14 cellular contexts compared by ENCODE assay signal in the genomic region with DNA sequence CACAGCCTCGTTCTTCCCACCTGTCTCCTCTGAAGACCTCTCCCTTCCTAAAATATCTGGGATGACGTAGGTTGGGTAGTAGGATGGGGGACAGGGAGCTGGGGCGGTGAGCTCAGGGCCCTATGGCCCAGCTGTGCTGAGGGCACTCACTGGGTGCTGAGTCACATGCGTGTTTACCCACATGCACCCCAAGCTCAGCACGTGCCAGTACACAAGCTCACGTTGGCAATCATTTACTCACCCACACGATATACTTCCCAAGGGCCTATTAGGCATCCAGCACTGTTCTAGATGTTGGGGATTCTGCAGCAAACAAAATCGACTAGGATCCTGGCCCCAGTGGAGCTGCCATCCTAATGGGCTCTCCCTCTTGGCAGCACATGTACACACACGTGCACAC. TPM values are rescaled to one million over a fixed set of nuclear protein-coding genes. Genes with fewer than 3 reads are reported as not detected.
DNase-seq lines count a peak whose midpoint lies in the region; ATAC-seq and TF ChIP-seq lines count a peak whose summit lies in the region.
"Had no signal": no experiment of that assay in that cellular context is flagged by ENCODE, and none has a peak within 500 bp of the region (broad histone marks: within the 10 kb centered on the region; RNA-seq: fewer than 3 reads in every experiment).

No MANE protein-coding gene starts in this region.

- DNase-seq in left ventricle myocardium inferior: no peak
- no peak for DNase-seq in Right ventricle myocardium inferior (ENCODE audit: missing footprints)
- no peak for DNase-seq in activated T-helper 1 cell treated with anti-CD3 and anti-CD28 coated beads, Interleukin-12 subunit alpha, Interleukin-12 subunit beta, Interleukin-2, Interleukin-4 antibody, amounts not matched to agents 30 ng/mL and 10 ng/mL and 1 ng/mL, durations not matched to agents 14 hours and 24 hours and 36 hours (ENCODE audit: low spot score)
- peak; percentile 76 for DNase-seq in kidney tubule cell (ENCODE audit: low spot score)
- DNase-seq in tibial nerve (ENCODE audit: low spot score in 2 of 2): no peak
- no peak for DNase-seq in NCI-H526 treated with DMSO at 0.1 percent for 48 hours (lab: John Stamatoyannopoulos, UW)
- DNase-seq in OCI-M1 (lab: John Stamatoyannopoulos, UW): no peak
- DNase-seq: dermis blood vessel endothelial cell, MM.1S, mucosa of descending colon, NCI-H226, uterus had no signal

- TF ChIP-seq EP300 in tibial nerve (IDR thresholded peaks at IDR 0.05): no peak

- H3K4me1 ChIP-seq in left ventricle myocardium inferior (peaks cover 61% of the 10 kb centered on the region), tibial nerve (peaks cover 0 to 87% (median 42%) of the 10 kb centered on the region in 4 donors)

- H3K9me3 ChIP-seq in left ventricle myocardium inferior (replicated peaks) (no peaks in the 10 kb centered on the region), tibial nerve (no peaks in the 10 kb centered on the region)
- H3K9me3 ChIP-seq: heart left ventricle, mucosa of descending colon, uterus had no signal

- H3K36me3 Mint-ChIP-seq in activated T-helper 1 cell treated with anti-CD3 and anti-CD28 coated beads, Interleukin-12 subunit alpha, Interleukin-12 subunit beta, Interleukin-2, Interleukin-4 antibody, amounts not matched to agents 30 ng/mL and 10 ng/mL and 1 ng/mL, durations not matched to agents 14 hours and 24 hours and 36 hours (ENCODE audit: low read depth): peaks cover 17% of the 10 kb centered on the region

- intact Hi-C loops in left ventricle myocardium inferior (cut with micrococcal nuclease): loop anchor here (10.0 kb wide), 1 partner anchor 461 kb away; no protein-coding TSS in a partner anchor
- intact Hi-C loops in Right ventricle myocardium inferior (cut with DNase I): loop anchor here (5.0 to 10.0 kb wide), 2 partner anchors 454 to 521 kb away; no protein-coding TSS in a partner anchor
- intact Hi-C loops in activated T-helper 1 cell treated with anti-CD3 and anti-CD28 coated beads, Interleukin-12 subunit alpha, Interleukin-12 subunit beta, Interleukin-2, Interleukin-4 antibody, amounts not matched to agents 30 ng/mL and 10 ng/mL and 1 ng/mL, durations not matched to agents 14 hours and 24 hours and 36 hours (cut with micrococcal nuclease): loop anchor here (2.0 to 10.0 kb wide), 3 partner anchors 461 to 653 kb away; a partner anchor contains a TSS

- WGBS in tibial nerve, 2 donors: 63 to 65% methylated on average over 9 of the region's 9 CpGs

- H3K4me3 ChIP-seq in left ventricle myocardium inferior: no peak overlapping the region
- no peak overlapping the region for H3K4me3 ChIP-seq in tibial nerve
- H3K4me3 ChIP-seq: mucosa of descending colon, uterus had no signal

- TF ChIP-seq CTCF in left ventricle myocardium inferior (IDR thresholded peaks at IDR 0.05; ENCODE audit: borderline replicate concordance) (no peak), tibial nerve (IDR thresholded peaks at IDR 0.05) (no peak)

- no peak for TF ChIP-seq POLR2A in tibial nerve (IDR thresholded peaks at IDR 0.05)

- H3K27me3 ChIP-seq in left ventricle myocardium inferior (ENCODE audit: low read depth): no peaks in the 10 kb centered on the region
- no peaks in the 10 kb centered on the region for H3K27me3 ChIP-seq in tibial nerve
- H3K27me3 ChIP-seq: heart left ventricle, uterus had no signal

- H3K27ac Mint-ChIP-seq in activated T-helper 1 cell treated with anti-CD3 and anti-CD28 coated beads, Interleukin-12 subunit alpha, Interleukin-12 subunit beta, Interleukin-2, Interleukin-4 antibody, amounts not matched to agents 30 ng/mL and 10 ng/mL and 1 ng/mL, durations not matched to agents 14 hours and 24 hours and 36 hours: peak overlapping the region; percentile 71

- no peaks in the 10 kb centered on the region for H3K36me3 ChIP-seq in left ventricle myocardium inferior
- H3K36me3 ChIP-seq in tibial nerve: peaks cover 0 to 20% (median 0%) of the 10 kb centered on the region in 3 donors
- H3K36me3 ChIP-seq: uterus had no signal

- H3K4me3 Mint-ChIP-seq in activated T-helper 1 cell treated with anti-CD3 and anti-CD28 coated beads, Interleukin-12 subunit alpha, Interleukin-12 subunit beta, Interleukin-2, Interleukin-4 antibody, amounts not matched to agents 30 ng/mL and 10 ng/mL and 1 ng/mL, durations not matched to agents 14 hours and 24 hours and 36 hours: peak overlapping the region; percentile 29

- no peak for ATAC-seq in Right ventricle myocardium inferior
- no peak for ATAC-seq in GM21529 (IDR thresholded peaks at IDR 0.05; ENCODE audit: unreplicated experiment)
- ATAC-seq: heart left ventricle, mucosa of descending colon had no signal

- peaks cover 73% of the 10 kb centered on the region for H3K4me1 Mint-ChIP-seq in activated T-helper 1 cell treated with anti-CD3 and anti-CD28 coated beads, Interleukin-12 subunit alpha, Interleukin-12 subunit beta, Interleukin-2, Interleukin-4 antibody, amounts not matched to agents 30 ng/mL and 10 ng/mL and 1 ng/mL, durations not matched to agents 14 hours and 24 hours and 36 hours (ENCODE audit: low read depth)

- no peaks in the 10 kb centered on the region for H3K27me3 Mint-ChIP-seq in activated T-helper 1 cell treated with anti-CD3 and anti-CD28 coated beads, Interleukin-12 subunit alpha, Interleukin-12 subunit beta, Interleukin-2, Interleukin-4 antibody, amounts not matched to agents 30 ng/mL and 10 ng/mL and 1 ng/mL, durations not matched to agents 14 hours and 24 hours and 36 hours (ENCODE audit: insufficient read depth)

- H3K27ac ChIP-seq in left ventricle myocardium inferior (replicated peaks) (peak overlapping the region; percentile 93), tibial nerve (peak overlapping the region in 3 of 4 donors; percentile 45 to 89 (median 82))

- H3K9me3 Mint-ChIP-seq in activated T-helper 1 cell treated with anti-CD3 and anti-CD28 coated beads, Interleukin-12 subunit alpha, Interleukin-12 subunit beta, Interleukin-2, Interleukin-4 antibody, amounts not matched to agents 30 ng/mL and 10 ng/mL and 1 ng/mL, durations not matched to agents 14 hours and 24 hours and 36 hours: no peaks in the 10 kb centered on the region

RNA-seq across cellular contexts. Expression of a gene that starts 28.7 kb away (rescaled TPM):
- total RNA-seq in left ventricle myocardium inferior (51.9 TPM), Right ventricle myocardium inferior (55.2 TPM), tibial nerve (100 to 1,000 TPM; 104 to 151 (median 149) TPM)
- total RNA-seq in activated T-helper 1 cell treated with anti-CD3 and anti-CD28 coated beads, Interleukin-12 subunit alpha, Interleukin-12 subunit beta, Interleukin-2, Interleukin-4 antibody, amounts not matched to agents 30 ng/mL and 10 ng/mL and 1 ng/mL, durations not matched to agents 14 hours and 24 hours and 36 hours: 78.8 and 88.6 TPM in 2 replicates

RNA-seq across cellular contexts. Expression of a gene that starts 49.3 kb away (rescaled TPM):
- total RNA-seq in left ventricle myocardium inferior (19.6 TPM), Right ventricle myocardium inferior (41.2 TPM), tibial nerve (10 to 100 TPM; 30.3 to 75.7 (median 43.1) TPM)
- 0.57 and 0.64 TPM in 2 replicates for total RNA-seq in activated T-helper 1 cell treated with anti-CD3 and anti-CD28 coated beads, Interleukin-12 subunit alpha, Interleukin-12 subunit beta, Interleukin-2, Interleukin-4 antibody, amounts not matched to agents 30 ng/mL and 10 ng/mL and 1 ng/mL, durations not matched to agents 14 hours and 24 hours and 36 hours

Comparison
In these comparisons a context has a peak if more than half of its experiments do, and no peak if none do; other contexts are left out.
1. RNA of a gene that starts 49.3 kb away (total RNA-seq): 30.3 to 75.7 TPM in tibial nerve, 41.2 TPM in Right ventricle myocardium inferior (single experiment) and 19.6 TPM in left ventricle myocardium inferior (single experiment); 0.57 to 0.64 TPM in activated T-helper 1 cell treated with anti-CD3 and anti-CD28 coated beads, Interleukin-12 subunit alpha, Interleukin-12 subunit beta, Interleukin-2, Interleukin-4 antibody, amounts not matched to agents 30 ng/mL and 10 ng/mL and 1 ng/mL, durations not matched to agents 14 hours and 24 hours and 36 hours; every median in the first group is over 10 times any median in the second.